In genomic region chr6:111842271-111842822, GRCh38 we compare ENCODE assay signal across 1 cellular context.
TF ChIP-seq lines count a peak whose summit lies in the region.

No MANE protein-coding gene starts in this region.

TF ChIP-seq in IMR-90, 13 proteins besides CTCF, POLR2A, EP300 and RAD21:
- TF ChIP-seq MAFK (IDR thresholded peaks at IDR 0.05; ENCODE audit: low read depth, low read length) (no peak), RFX5 (IDR thresholded peaks at IDR 0.05; ENCODE audit: low read depth, low read length) (no peak), BHLHE40 (IDR thresholded peaks at IDR 0.05; ENCODE audit: low read depth, low read length) (no peak), FOS (IDR thresholded peaks at IDR 0.05; ENCODE audit: low read depth, low read length) (no peak), SMC3 (IDR thresholded peaks at IDR 0.05; ENCODE audit: low read depth, low read length) (no peak), RCOR1 (IDR thresholded peaks at IDR 0.05; ENCODE audit: insufficient replicate concordance, low read length) (no peak), MXI1 (IDR thresholded peaks at IDR 0.05; ENCODE audit: borderline replicate concordance, low read depth, low read length) (no peak), USF2 (IDR thresholded peaks at IDR 0.05; ENCODE audit: low read depth, low read length) (no peak), ELK1 (IDR thresholded peaks at IDR 0.05; ENCODE audit: borderline replicate concordance, low read depth, low read length) (no peak), CHD1 (IDR thresholded peaks at IDR 0.05; ENCODE audit: low read depth, low read length) (no peak), CEBPB (IDR thresholded peaks at IDR 0.05; ENCODE audit: low read depth, low read length) (no peak), MAZ (IDR thresholded peaks at IDR 0.05; ENCODE audit: borderline replicate concordance, low read depth, low read length) (no peak), NFE2L2 (IDR thresholded peaks at IDR 0.05; ENCODE audit: low read depth, low read length) (no peak)
